16 cellular contexts compared by ENCODE assay signal in genomic region chr12:21815306-21816062, GRCh38. TPM values are rescaled to one million over a fixed set of nuclear protein-coding genes. Genes with fewer than 3 reads are reported as not detected.
DNase-seq lines count a peak whose midpoint lies in the region; ATAC-seq and TF ChIP-seq lines count a peak whose summit lies in the region.
"Had no signal": no experiment of that assay in that cellular context is flagged by ENCODE, and none has a peak within 500 bp of the region (broad histone marks: within the 10 kb centered on the region; RNA-seq: fewer than 3 reads in every experiment).

No MANE protein-coding gene starts in this region.

- no peak overlapping the region for H3K9ac ChIP-seq in adipocyte (ENCODE audit: low read length)

- H3K4me1 ChIP-seq in Caco-2 = peaks cover 46% of the 10 kb centered on the region
- H3K4me1 ChIP-seq in adipocyte (ENCODE audit: control insufficient read depth, insufficient read depth, low read length) = peaks cover 19% of the 10 kb centered on the region
- H3K4me1 ChIP-seq in gastrocnemius medialis = peaks cover 26 to 39% of the 10 kb centered on the region in 2 donors
- H3K4me1 ChIP-seq: Peyer's patch had no signal

- peak overlapping the region; percentile 86 for H3K27ac Mint-ChIP-seq in Caco-2 (ENCODE audit: unreplicated experiment)
- H3K27ac Mint-ChIP-seq in activated naive CD4-positive, alpha-beta T cell treated with anti-CD3 and anti-CD28 coated beads, Interleukin-2, amount 50 U/mL, for 72 hours = no peak overlapping the region
- H3K27ac Mint-ChIP-seq: CD4-positive, alpha-beta memory T cell had no signal

- H3K36me3 ChIP-seq in Caco-2 (ENCODE audit: control insufficient read depth, insufficient read depth, low read length) (peaks cover 2% of the 10 kb centered on the region; the same call in 1 of the 2 replicates), adipocyte (ENCODE audit: control insufficient read depth, insufficient read depth, low read length, severe bottlenecking) (peaks cover 25% of the 10 kb centered on the region), gastrocnemius medialis (peaks cover 0 to 23% of the 10 kb centered on the region in 2 donors)
- H3K36me3 ChIP-seq: BE2C, Peyer's patch had no signal

- peak overlapping the region; percentile 70 to 87 (median 74) for H3K27ac ChIP-seq in gastrocnemius medialis
- H3K27ac ChIP-seq: Peyer's patch had no signal

- H3K27me3 ChIP-seq in Caco-2 (replicated peaks; ENCODE audit: control insufficient read depth, insufficient read depth, low read length) = no peaks in the 10 kb centered on the region
- no peaks in the 10 kb centered on the region for H3K27me3 ChIP-seq in adipocyte (replicated peaks; ENCODE audit: control insufficient read depth, insufficient read depth, low read length)
- H3K27me3 ChIP-seq in gastrocnemius medialis = no peaks in the 10 kb centered on the region
- H3K27me3 ChIP-seq: BE2C, Peyer's patch had no signal

- H3K4me3 ChIP-seq in Caco-2 (ENCODE audit: low read depth, low read length) (no peak overlapping the region), adipocyte (ENCODE audit: low read length) (no peak overlapping the region), gastrocnemius medialis (no peak overlapping the region)
- H3K4me3 ChIP-seq: Peyer's patch had no signal

- H3K27me3 Mint-ChIP-seq in Caco-2 (ENCODE audit: insufficient read depth, unreplicated experiment) = no peaks in the 10 kb centered on the region

- in situ Hi-C loops in gastrocnemius medialis (cut with MboI; ENCODE audit: low sequenced_read_pairs in 4 of 4) = no loop called here

- intact Hi-C loops in Caco-2 (cut with micrococcal nuclease; ENCODE audit: unreplicated experiment) = loop anchor here (5.0 kb wide), 1 partner anchor 227 kb away; no protein-coding TSS in a partner anchor
- intact Hi-C loops in gastrocnemius medialis (cut with DNase I; ENCODE audit: low total_unique reads) = no loop called here

- peaks cover 50% of the 10 kb centered on the region for H3K4me1 Mint-ChIP-seq in Caco-2 (ENCODE audit: low read depth, unreplicated experiment)
- H3K4me1 Mint-ChIP-seq: CD4-positive, alpha-beta memory T cell had no signal

- ATAC-seq in gastrocnemius medialis (peak; percentile 57 to 71), HG02642 (IDR thresholded peaks at IDR 0.05; ENCODE audit: poor library complexity, unreplicated experiment) (no peak)
- ATAC-seq in activated naive CD4-positive, alpha-beta T cell treated with anti-CD3 and anti-CD28 coated beads, Interleukin-2, amount 50 U/mL, for 72 hours = no peak

- peaks cover 38% of the 10 kb centered on the region for H3K9me3 Mint-ChIP-seq in Caco-2 (ENCODE audit: unreplicated experiment)
- no peaks in the 10 kb centered on the region for H3K9me3 Mint-ChIP-seq in activated naive CD4-positive, alpha-beta T cell treated with anti-CD3 and anti-CD28 coated beads, Interleukin-2, amount 50 U/mL, for 72 hours

- peak overlapping the region; percentile 49 for H3K4me3 Mint-ChIP-seq in Caco-2 (ENCODE audit: unreplicated experiment)
- H3K4me3 Mint-ChIP-seq: CD4-positive, alpha-beta memory T cell had no signal

- POLR2A ChIA-PET in Caco-2 (lab: Charles Lee) = no interaction called here

- no peak for TF ChIP-seq CTCF in Caco-2 (IDR thresholded peaks at IDR 0.05; ENCODE audit: insufficient read depth in 1 of 2, low read depth in 1 of 2, low read length in 1 of 2, severe bottlenecking in 1 of 2, unreplicated experiment in 1 of 2)
- no peak for TF ChIP-seq CTCF in gastrocnemius medialis (IDR thresholded peaks at IDR 0.05 in 4 of 5, conservative IDR thresholded peaks at IDR 0.05 in 1 of 5)

- H3K9me3 ChIP-seq in Caco-2 (peaks cover 21% of the 10 kb centered on the region), adipocyte (ENCODE audit: control insufficient read depth, low read length) (no peaks in the 10 kb centered on the region), gastrocnemius medialis (no peaks in the 10 kb centered on the region)
- H3K9me3 ChIP-seq: BE2C, Peyer's patch had no signal

- DNase-seq in Caco-2 = no peak
- DNase-seq in adipocyte (ENCODE audit: low read depth) = peak; percentile 19
- peak; percentile 51 for DNase-seq in fibroblast of peridontal ligament (ENCODE audit: extremely low read depth)
- DNase-seq in gastrocnemius medialis = no peak
- DNase-seq in activated naive CD4-positive, alpha-beta T cell treated with anti-CD3 and anti-CD28 coated beads, Interleukin-2, amount 50 U/mL, for 72 hours (ENCODE audit: low spot score in 2 of 2) = no peak
- no peak for DNase-seq in activated CD4-positive, alpha-beta T cell treated with anti-CD3 and anti-CD28 coated beads, Interleukin-2, amount 50 U/mL, for 48 hours
- DNase-seq: BE2C; CD4-positive, alpha-beta memory T cell; GOT3; NCI-H1436; NCI-H2081 treated with DMSO at 0.1 percent for 48 hours; NCI-H446; NCI-H774; Peyer's patch; SHP77 had no signal

- peaks cover 82% of the 10 kb centered on the region for H3K36me3 Mint-ChIP-seq in Caco-2 (ENCODE audit: insufficient read depth, unreplicated experiment)
- H3K36me3 Mint-ChIP-seq in activated naive CD4-positive, alpha-beta T cell treated with anti-CD3 and anti-CD28 coated beads, Interleukin-2, amount 50 U/mL, for 72 hours = no peaks in the 10 kb centered on the region
- H3K36me3 Mint-ChIP-seq: CD4-positive, alpha-beta memory T cell had no signal

- TF ChIP-seq POLR2A in gastrocnemius medialis (IDR thresholded peaks at IDR 0.05) = no peak

- CTCF ChIA-PET in Caco-2 (lab: Charles Lee) = no interaction called here

- no TSS peak for BruUV-seq in Caco-2 (replicated peaks; lab: Mats Ljungman, UMichigan)

RNA-seq across cellular contexts. Expression of gene KCNJ8, which starts 41.0 kb away (rescaled TPM):
- 88.7 and 90.2 TPM in 2 replicates for total RNA-seq in Caco-2 (2022)
- 10 to 100 TPM in 3 of 4 donors, 1 to 10 TPM in 1; 5.4 to 47.1 (median 12.6) TPM for total RNA-seq in gastrocnemius medialis
- not detected for total RNA-seq in activated naive CD4-positive, alpha-beta T cell treated with anti-CD3 and anti-CD28 coated beads, Interleukin-2, amount 50 U/mL, for 72 hours

Comparison
In these comparisons a context has a peak if more than half of its experiments do, and no peak if none do; other contexts are left out.
1. DNase-seq: peak in adipocyte (single experiment) and fibroblast of peridontal ligament (single experiment); none in Caco-2 (0 of 2), gastrocnemius medialis (0 of 2), activated naive CD4-positive, alpha-beta T cell treated with anti-CD3 and anti-CD28 coated beads, Interleukin-2, amount 50 U/mL, for 72 hours (0 of 2) and activated CD4-positive, alpha-beta T cell treated with anti-CD3 and anti-CD28 coated beads, Interleukin-2, amount 50 U/mL, for 48 hours (0 of 2).
2. ATAC-seq: peak in gastrocnemius medialis (2 of 2); none in activated naive CD4-positive, alpha-beta T cell treated with anti-CD3 and anti-CD28 coated beads, Interleukin-2, amount 50 U/mL, for 72 hours (0 of 2) and HG02642 (single experiment).
3. RNA of gene KCNJ8, which starts 41.0 kb away (total RNA-seq): 88.7 to 90.2 TPM in Caco-2 and 5.4 to 47.1 TPM in gastrocnemius medialis; not detected in activated naive CD4-positive, alpha-beta T cell treated with anti-CD3 and anti-CD28 coated beads, Interleukin-2, amount 50 U/mL, for 72 hours; every median in the first group is over 4 times any median in the second.